In genomic region chr19:32677657-32678056, GRCh38 we compare ENCODE assay signal across 11 cellular contexts. TPM values are rescaled to one million over a fixed set of nuclear protein-coding genes. Genes with fewer than 3 reads are reported as not detected.
DNase-seq lines count a peak whose midpoint lies in the region; TF ChIP-seq lines count a peak whose summit lies in the region.
"Had no signal": no experiment of that assay in that cellular context is flagged by ENCODE, and none has a peak within 500 bp of the region (broad histone marks: within the 10 kb centered on the region; RNA-seq: fewer than 3 reads in every experiment).

No MANE protein-coding gene starts in this region.

- TF ChIP-seq CTCF in CD14-positive monocyte (IDR thresholded peaks at IDR 0.05) (no peak), HEK293 (tag by site-specific recombination; IDR thresholded peaks at IDR 0.05) (no peak), brain (conservative IDR thresholded peaks at IDR 0.05) (no peak)

- no peak overlapping the region for H3K14ac ChIP-seq in mesenchymal stem cell (ENCODE audit: low read length in 2 of 2)

- H3K27me3 Mint-ChIP-seq in CD14-positive monocyte (ENCODE audit: low read depth in 3 of 3) (peaks cover 33 to 45% (median 37%) of the 10 kb centered on the region in 3 donors), brain (peaks cover 65% of the 10 kb centered on the region)

- H3K9me3 Mint-ChIP-seq in CD14-positive monocyte, result peaks cover 0 to 9% (median 0%) of the 10 kb centered on the region in 7 donors
- H3K9me3 Mint-ChIP-seq in brain, result peaks cover 0 to 3% (median 0%) of the 10 kb centered on the region in 5 experiments

- H3K36me3 ChIP-seq in HEK293 (ENCODE audit: control insufficient read depth in 2 of 2, insufficient read depth in 1 of 2, low read length in 2 of 2) (no peaks in the 10 kb centered on the region; a peak in 1 of 3 replicates), mesenchymal stem cell (ENCODE audit: control insufficient read depth in 1 of 2, insufficient read depth in 2 of 2, low read depth in 1 of 2, low read length in 2 of 2) (no peaks in the 10 kb centered on the region)

- H3K4me1 ChIP-seq in HEK293 (ENCODE audit: control insufficient read depth, insufficient read depth, low read length) (peaks cover 19% of the 10 kb centered on the region), mesenchymal stem cell (ENCODE audit: control insufficient read depth, insufficient read depth, low read depth, low read length) (peaks cover 29% of the 10 kb centered on the region)

- 23% methylated on average over 9 of the region's 9 CpGs for WGBS in mesenchymal stem cell

- H3K4me1 Mint-ChIP-seq in CD14-positive monocyte (peaks cover 29% of the 10 kb centered on the region), brain (peaks cover 31% of the 10 kb centered on the region)

- no peak overlapping the region for H2BK12ac ChIP-seq in mesenchymal stem cell (ENCODE audit: low read length in 2 of 2)

- H2BK5ac ChIP-seq in mesenchymal stem cell (ENCODE audit: low read depth, low read length, poor library complexity, severe bottlenecking), result no peak overlapping the region

- CTCF ChIA-PET in HEK293 (lab: Yijun Ruan, JAX), result interaction anchor here (0.6 to 3.1 kb wide), 10 partner anchors 10 to 1515 kb away, joined by 3 to 16 read pairs (median 4); partner anchors contain the start of gene NUDT19

- H3K23ac ChIP-seq in mesenchymal stem cell (ENCODE audit: low read length in 2 of 2), result no peak overlapping the region

- H4K8ac ChIP-seq in mesenchymal stem cell (ENCODE audit: low read length), result no peak overlapping the region

- H3K36me3 Mint-ChIP-seq in CD14-positive monocyte, result peaks cover 5 to 10% of the 10 kb centered on the region in 2 donors
- H3K36me3 Mint-ChIP-seq in brain, result no peaks in the 10 kb centered on the region

- H3K9ac ChIP-seq in mesenchymal stem cell (ENCODE audit: low read length), result no peak overlapping the region

- DNase-seq in CD14-positive monocyte (ENCODE audit: low spot score) (no peak), mesenchymal stem cell (peak; percentile 23), NCI-H526 treated with DMSO at 0.1 percent for 48 hours (lab: John Stamatoyannopoulos, UW) (no peak), amygdala (lab: John Stamatoyannopoulos, UW) (no peak), NK-92 (lab: John Stamatoyannopoulos, UW; ENCODE audit: unreplicated experiment) (no peak)
- no peak for DNase-seq in activated CD4-positive, alpha-beta T cell treated with anti-CD3 and anti-CD28 coated beads, Interleukin-2, amount 50 U/mL, for 48 hours
- DNase-seq: cerebellar nuclear complex, NCI-H2029 had no signal

- no peak overlapping the region for H2AFZ ChIP-seq in mesenchymal stem cell (ENCODE audit: low read depth, low read length)

- POLR2A ChIA-PET in HEK293 (lab: Yijun Ruan, JAX), result interaction anchor here (1.4 to 2.2 kb wide), 2 partner anchors 13 to 14 kb away, joined by 3 to 9 read pairs; partner anchors contain the start of gene NUDT19

- H3K4ac ChIP-seq in mesenchymal stem cell (ENCODE audit: low read depth in 1 of 2, low read length in 2 of 2), result no peak overlapping the region

- H3K27ac ChIP-seq in HEK293 (ENCODE audit: extremely low read depth, low read depth, low read length) (peak overlapping the region; percentile 16; the same call in 1 of the 2 replicates), mesenchymal stem cell (ENCODE audit: low read length, poor library complexity, severe bottlenecking) (no peak overlapping the region)
- H3K27ac ChIP-seq: SJSA1 had no signal

- no peaks in the 10 kb centered on the region for H3K9me3 ChIP-seq in HEK293 (ENCODE audit: control insufficient read depth, insufficient read depth, low read depth, low read length)
- no peaks in the 10 kb centered on the region for H3K9me3 ChIP-seq in mesenchymal stem cell (ENCODE audit: control insufficient read depth, low read length)
- H3K9me3 ChIP-seq: SJSA1 had no signal

- H3K4me3 Mint-ChIP-seq in CD14-positive monocyte, result peak overlapping the region; percentile 27 to 84
- H3K4me3 Mint-ChIP-seq in brain, result peak overlapping the region; percentile 77 to 81 (median 79)

- H3K18ac ChIP-seq in mesenchymal stem cell (ENCODE audit: low read depth in 1 of 2, low read length in 2 of 2), result no peak overlapping the region

- peaks cover 8% of the 10 kb centered on the region for H3K79me1 ChIP-seq in mesenchymal stem cell (replicated peaks; ENCODE audit: low read length, poor library complexity, severe bottlenecking)

- no peak overlapping the region for H4K91ac ChIP-seq in mesenchymal stem cell (ENCODE audit: low read length)

- H3K4me3 ChIP-seq in HEK293 (ENCODE audit: low read depth, low read length) (no peak overlapping the region), mesenchymal stem cell (ENCODE audit: insufficient read depth in 1 of 2, low read depth in 1 of 2, low read length in 2 of 2) (no peak overlapping the region)
- H3K4me3 ChIP-seq: SJSA1 had no signal

- H3K27ac Mint-ChIP-seq in CD14-positive monocyte, result no peak overlapping the region
- H3K27ac Mint-ChIP-seq in brain, result peak overlapping the region in 3 of 5 experiments; percentile 46 to 91 (median 90)

- H3K27me3 ChIP-seq in mesenchymal stem cell (ENCODE audit: control insufficient read depth in 1 of 2, insufficient read depth in 1 of 2, low read length in 2 of 2), result peaks cover 28 to 29% of the 10 kb centered on the region in 2 experiments

- H2AK5ac ChIP-seq in mesenchymal stem cell (ENCODE audit: low read length, severe bottlenecking), result no peak overlapping the region

- no peak overlapping the region for H2BK120ac ChIP-seq in mesenchymal stem cell (ENCODE audit: low read depth, low read length)

- intact Hi-C loops in CD14-positive monocyte (cut with micrococcal nuclease), result loop anchor here (10.0 kb wide), 1 partner anchor 273 kb away; the partner anchor contains the start of gene DPY19L3 (in 2 of the 2)

- H3K4me2 ChIP-seq in mesenchymal stem cell (ENCODE audit: low read length, poor library complexity, severe bottlenecking), result no peak overlapping the region

- H2BK15ac ChIP-seq in mesenchymal stem cell (ENCODE audit: low read depth, poor library complexity, severe bottlenecking), result no peak overlapping the region

TF ChIP-seq in HEK293, 187 proteins besides CTCF, POLR2A, EP300 and RAD21:
- 0 out of 2 replicates have a peak, but pooled peaks have one; percentile 33 for TF ChIP-seq BCL11B (tag by site-specific recombination; IDR thresholded peaks at IDR 0.05; ENCODE audit: low read depth)
- no peak for TF ChIP-seq ELK4 (IDR thresholded peaks at IDR 0.05; ENCODE audit: borderline replicate concordance, low read depth, low read length)
- TF ChIP-seq KLF16 (tag by site-specific recombination; IDR thresholded peaks at IDR 0.05), result no peak
- peak; percentile 56 for TF ChIP-seq GLIS2 (tag by site-specific recombination; IDR thresholded peaks at IDR 0.05)
- peak; percentile 57 for TF ChIP-seq SP2 (tag by site-specific recombination; IDR thresholded peaks at IDR 0.05)
- no peak for TF ChIP-seq ZNF366 (tag by site-specific recombination; conservative IDR thresholded peaks at IDR 0.05)
- TF ChIP-seq ZNF341 (tag by site-specific recombination; IDR thresholded peaks at IDR 0.05; ENCODE audit: low read depth), result peak; percentile 57
- no peak for TF ChIP-seq ZNF202 (tag by site-specific recombination; IDR thresholded peaks at IDR 0.05; ENCODE audit: borderline replicate concordance)
- peak; percentile 78 for TF ChIP-seq GLIS1 (tag by site-specific recombination; IDR thresholded peaks at IDR 0.05)
- peak; percentile 51; the same call in 1 of the 2 replicates for TF ChIP-seq ZBTB8A (tag by site-specific recombination; IDR thresholded peaks at IDR 0.05)

RNA-seq across cellular contexts. Expression of gene RGS9BP, which starts 2.0 kb away (rescaled TPM):
- not detected for polyA plus RNA-seq in CD14-positive monocyte
- polyA plus RNA-seq in brain (ENCODE audit: insufficient read depth, low read depth, low replicate concordance), result 1.1 TPM
- 0.08 TPM for polyA plus RNA-seq in mesenchymal stem cell (2013, experiment 1 of 2)
- polyA plus RNA-seq in mesenchymal stem cell (2013, experiment 2 of 2), result 0.11 TPM

RNA-seq across cellular contexts. Expression of gene ANKRD27, which starts 2.7 kb away (rescaled TPM):
- polyA plus RNA-seq in CD14-positive monocyte, result 10 to 100 TPM in 1 of 2 donors, 1 to 10 TPM in 1; 8.7 to 14.5 TPM
- 36.5 TPM for polyA plus RNA-seq in brain (ENCODE audit: insufficient read depth, low read depth, low replicate concordance)
- 14.2 TPM for polyA plus RNA-seq in mesenchymal stem cell (2013, experiment 1 of 2)
- polyA plus RNA-seq in mesenchymal stem cell (2013, experiment 2 of 2), result 14.2 TPM

RNA-seq across cellular contexts. Expression of gene NUDT19, which starts 14.0 kb away (rescaled TPM):
- 1 to 10 TPM; 3.8 to 4.6 TPM for polyA plus RNA-seq in CD14-positive monocyte
- 10.8 TPM for polyA plus RNA-seq in brain (ENCODE audit: insufficient read depth, low read depth, low replicate concordance)
- 6.2 TPM for polyA plus RNA-seq in mesenchymal stem cell (2013, experiment 1 of 2)
- polyA plus RNA-seq in mesenchymal stem cell (2013, experiment 2 of 2), result 6.4 TPM

RNA-seq across cellular contexts. Expression of gene TDRD12, which starts 41.9 kb away (rescaled TPM):
- polyA plus RNA-seq in CD14-positive monocyte, result not detected
- 0.42 TPM for polyA plus RNA-seq in brain (ENCODE audit: insufficient read depth, low read depth, low replicate concordance)
- polyA plus RNA-seq in mesenchymal stem cell (2013, experiment 1 of 2), result 0.10 TPM
- polyA plus RNA-seq in mesenchymal stem cell (2013, experiment 2 of 2), result 0.05 TPM

Comparison
In these comparisons a context has a peak if more than half of its experiments do, and no peak if none do; other contexts are left out.
1. H3K27ac Mint-ChIP-seq: peak in brain (3 of 5); none in CD14-positive monocyte (0 of 7).